Comparison of ENCODE assay signal across 12 cellular contexts in the genomic region with DNA sequence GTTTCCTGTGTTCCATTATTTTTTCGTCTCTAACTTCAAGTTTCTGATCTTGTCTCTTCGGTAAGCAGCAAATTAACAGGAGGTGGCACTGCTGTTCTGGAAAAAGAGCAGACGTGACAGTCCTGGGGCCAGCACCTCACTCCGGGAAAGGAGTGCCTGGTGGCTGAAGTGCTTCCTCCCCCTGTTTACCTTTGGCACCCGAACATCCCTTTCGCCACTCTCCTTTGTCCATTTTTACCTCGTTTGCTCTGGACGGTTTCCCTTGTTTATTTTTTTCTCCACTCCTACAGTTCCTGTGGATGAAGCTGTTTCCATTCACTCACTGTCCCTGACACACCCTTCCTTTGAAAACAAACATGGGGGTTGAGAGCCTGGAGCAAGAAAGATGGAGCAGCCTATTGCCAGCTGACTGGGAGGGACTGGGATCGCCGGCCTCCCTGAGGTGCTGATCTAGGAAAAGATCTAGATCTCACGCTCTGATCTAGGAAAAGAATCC. TPM values are rescaled to one million over a fixed set of nuclear protein-coding genes. Genes with fewer than 3 reads are reported as not detected.
A peak's percentile ranks its signal among the peaks of the same experiment; 100 is the strongest.
DNase-seq lines count a peak whose midpoint lies in the region; ATAC-seq and TF ChIP-seq lines count a peak whose summit lies in the region.
"Had no signal": no experiment of that assay in that cellular context is flagged by ENCODE, and none has a peak within 500 bp of the region (broad histone marks: within the 10 kb centered on the region; RNA-seq: fewer than 3 reads in every experiment).

No MANE protein-coding gene starts in this region.

- H3K4me1 ChIP-seq in cardiac muscle cell (ENCODE audit: low read depth) (no peaks in the 10 kb centered on the region), sigmoid colon (peaks cover 0 to 36% (median 30%) of the 10 kb centered on the region in 4 donors)

- DNase-seq in ELF-1 (ENCODE audit: low read depth, low spot score) (peak; percentile 51), T-helper 17 cell (no peak), cardiac muscle cell (ENCODE audit: low read depth in 1 of 2, low spot score in 1 of 2) (peak in 1 of 2 donors; percentile 31), sigmoid colon (no peak), DMS114 treated with DMSO at 0.1 percent for 48 hours (lab: John Stamatoyannopoulos, UW; ENCODE audit: unreplicated experiment) (no peak), OCI-M2 (lab: John Stamatoyannopoulos, UW; ENCODE audit: unreplicated experiment) (no peak), SK-N-DZ (ENCODE audit: low spot score) (no peak)
- DNase-seq: H7, immature natural killer cell had no signal

- H3K27me3 ChIP-seq in cardiac muscle cell (no peaks in the 10 kb centered on the region), sigmoid colon (no peaks in the 10 kb centered on the region)

- TF ChIP-seq CTCF in cardiac muscle cell (IDR thresholded peaks at IDR 0.05; ENCODE audit: low read depth, low read length): peak; percentile 13
- TF ChIP-seq CTCF in sigmoid colon (IDR thresholded peaks at IDR 0.05): peak in 1 of 4 experiments; percentile 27

- no peaks in the 10 kb centered on the region for H3K9me3 ChIP-seq in T-helper 17 cell (ENCODE audit: control insufficient read depth, low read length, poor library complexity, severe bottlenecking)
- no peaks in the 10 kb centered on the region for H3K9me3 ChIP-seq in cardiac muscle cell (ENCODE audit: low read depth)
- H3K9me3 ChIP-seq in sigmoid colon: no peaks in the 10 kb centered on the region

- peaks cover 9% of the 10 kb centered on the region for H3K4me1 Mint-ChIP-seq in T-helper 17 cell

- no peak for TF ChIP-seq POLR2A in sigmoid colon (IDR thresholded peaks at IDR 0.05)

- H3K27ac ChIP-seq in cardiac muscle cell: no peak overlapping the region
- H3K27ac ChIP-seq in sigmoid colon: peak overlapping the region; percentile 10 to 74 (median 52)

- H3K36me3 Mint-ChIP-seq in T-helper 17 cell (ENCODE audit: low read depth): no peaks in the 10 kb centered on the region

- ATAC-seq in T-helper 17 cell (no peak), GM18858 (IDR thresholded peaks at IDR 0.05; ENCODE audit: unreplicated experiment) (no peak)
- ATAC-seq: K562 had no signal

- H3K27me3 Mint-ChIP-seq in T-helper 17 cell: no peaks in the 10 kb centered on the region

- H3K36me3 ChIP-seq in cardiac muscle cell (peaks cover 2% of the 10 kb centered on the region), sigmoid colon (peaks cover 0 to 35% (median 3%) of the 10 kb centered on the region in 4 donors)

- H3K4me3 Mint-ChIP-seq in T-helper 17 cell: no peak overlapping the region
- H3K4me3 Mint-ChIP-seq: immature natural killer cell; T-helper 1 cell treated with Interleukin-12 subunit alpha and Interleukin-12 subunit beta and Interleukin-4 antibody, amounts not matched to agents 30 μg/mL and 1 μg/mL, for 36 hours had no signal

- peak overlapping the region; percentile 34 for H3K27ac Mint-ChIP-seq in T-helper 17 cell
- H3K27ac Mint-ChIP-seq: immature natural killer cell; T-helper 1 cell treated with Interleukin-12 subunit alpha and Interleukin-12 subunit beta and Interleukin-4 antibody, amounts not matched to agents 30 μg/mL and 1 μg/mL, for 36 hours had no signal

- 19 to 64% methylated on average over 11 of the region's 11 CpGs for WGBS in sigmoid colon, 2 donors

- intact Hi-C loops in sigmoid colon (cut with DNase I): no loop called here

- TF ChIP-seq EP300 in sigmoid colon (IDR thresholded peaks at IDR 0.05): no peak

- H3K4me3 ChIP-seq in cardiac muscle cell (no peak overlapping the region), sigmoid colon (no peak overlapping the region)
- H3K4me3 ChIP-seq: K562 had no signal

RNA-seq across cellular contexts. Expression of a gene that starts 12.6 kb away (rescaled TPM):
- total RNA-seq in T-helper 17 cell: 100 to 1,000 TPM; 178 to 235 TPM
- 40.1 and 50.8 TPM in 2 replicates for total RNA-seq in cardiac muscle cell
- polyA plus RNA-seq in cardiac muscle cell: 106 and 134 TPM in 2 replicates
- 10 to 100 TPM; 53.5 to 96.9 (median 63.6) TPM for total RNA-seq in sigmoid colon
- 10 to 100 TPM; 53.2 to 69.3 (median 57.7) TPM for polyA plus RNA-seq in sigmoid colon
- polyA plus RNA-seq in SK-N-DZ (2014; cell fraction: cytosol; rRNA removed): 64.3 and 73.1 TPM in 2 replicates
- 196 and 208 TPM in 2 replicates for polyA plus RNA-seq in SK-N-DZ (2014; cell fraction: nucleus; rRNA removed)

RNA-seq across cellular contexts. Expression of a gene that starts 12.8 kb away (rescaled TPM):
- 10 to 100 TPM; 24.1 to 30.6 TPM for total RNA-seq in T-helper 17 cell
- 21.0 and 43.1 TPM in 2 replicates for total RNA-seq in cardiac muscle cell
- polyA plus RNA-seq in cardiac muscle cell: 28.6 and 47.4 TPM in 2 replicates
- total RNA-seq in sigmoid colon: 10 to 100 TPM in 3 of 4 donors, 1 to 10 TPM in 1; 5.1 to 11.6 (median 11.3) TPM
- 10 to 100 TPM in 2 of 3 donors, 1 to 10 TPM in 1; 9.0 to 30.1 (median 10.2) TPM for polyA plus RNA-seq in sigmoid colon
- 23.7 and 26.3 TPM in 2 replicates for polyA plus RNA-seq in SK-N-DZ (2014; cell fraction: cytosol; rRNA removed)
- 82.8 and 109 TPM in 2 replicates for polyA plus RNA-seq in SK-N-DZ (2014; cell fraction: nucleus; rRNA removed)

RNA-seq across cellular contexts. Expression of a gene that starts 41.5 kb away (rescaled TPM):
- under 1 TPM in 1 of 2 donors, not detected in 1; 0.72 TPM for total RNA-seq in T-helper 17 cell
- 0.09 and 0.21 TPM in 2 replicates for total RNA-seq in cardiac muscle cell
- polyA plus RNA-seq in cardiac muscle cell: 0.40 and 1.6 TPM in 2 replicates
- 10 to 100 TPM; 15.1 to 43.2 (median 23.1) TPM for total RNA-seq in sigmoid colon
- polyA plus RNA-seq in sigmoid colon: 100 to 1,000 TPM in 1 of 3 donors, 10 to 100 TPM in 2; 17.8 to 116 (median 25.8) TPM
- polyA plus RNA-seq in SK-N-DZ (2014; cell fraction: cytosol; rRNA removed): 0.62 and 1.4 TPM in 2 replicates
- 0.23 and 0.32 TPM in 2 replicates for polyA plus RNA-seq in SK-N-DZ (2014; cell fraction: nucleus; rRNA removed)

RNA-seq across cellular contexts. Expression of a gene that starts 46.5 kb away (rescaled TPM):
- 1 to 10 TPM in 1 of 2 donors, under 1 TPM in 1; 0.40 to 8.4 TPM for total RNA-seq in T-helper 17 cell
- 0.11 and 0.89 TPM in 2 replicates for total RNA-seq in cardiac muscle cell
- 0.42 and 0.60 TPM in 2 replicates for polyA plus RNA-seq in cardiac muscle cell
- total RNA-seq in sigmoid colon: 1 to 10 TPM in 3 of 4 donors, under 1 TPM in 1; 0.82 to 7.2 (median 3.8) TPM
- 10 to 100 TPM in 1 of 3 donors, 1 to 10 TPM in 2; 5.5 to 29.6 (median 6.0) TPM for polyA plus RNA-seq in sigmoid colon
- not detected in 2 replicates for polyA plus RNA-seq in SK-N-DZ (2014; cell fraction: cytosol; rRNA removed)
- 0.14 TPM in 1 of 2 replicates, not detected in the other for polyA plus RNA-seq in SK-N-DZ (2014; cell fraction: nucleus; rRNA removed)
- total RNA-seq: H7, K562 had no signal

Comparison
In these comparisons a context has a peak if more than half of its experiments do, and no peak if none do; other contexts are left out.
1. RNA of a gene that starts 41.5 kb away (total RNA-seq): 15.1 to 43.2 TPM in sigmoid colon; 0.72 TPM in T-helper 17 cell and 0.09 to 0.21 TPM in cardiac muscle cell; every median in the first group is over 4 times any median in the second.